Comparison of ENCODE assay signal across 2 cellular contexts in genomic region chr14:69661194-69661537, GRCh38.
TF ChIP-seq lines count a peak whose summit lies in the region.

No MANE protein-coding gene starts in this region.

TF ChIP-seq in HEK293, 187 proteins besides CTCF, POLR2A, EP300 and RAD21:
- TF ChIP-seq ZNF157 (tag by site-specific recombination; IDR thresholded peaks at IDR 0.05) (no peak), ZNF266 (tag by site-specific recombination; IDR thresholded peaks at IDR 0.05; ENCODE audit: low read depth) (no peak), ZNF140 (tag by site-specific recombination; IDR thresholded peaks at IDR 0.05) (no peak), EGR2 (tag by site-specific recombination; IDR thresholded peaks at IDR 0.05; ENCODE audit: low read depth) (peak; percentile 51; the same call in 1 of the 2 replicates), MZF1 (tag by site-specific recombination; IDR thresholded peaks at IDR 0.05; ENCODE audit: borderline replicate concordance) (no peak), ZFHX2 (tag by site-specific recombination; conservative IDR thresholded peaks at IDR 0.05) (peak; percentile 69)

TF ChIP-seq in H1, 55 proteins besides CTCF, POLR2A, EP300 and RAD21:
- TF ChIP-seq KDM5A (IDR thresholded peaks at IDR 0.05; ENCODE audit: low read length) (no peak), NANOG (IDR thresholded peaks at IDR 0.05; ENCODE audit: insufficient read depth, low read depth, low read length, poor library complexity, severe bottlenecking) (no peak), SUZ12 (IDR thresholded peaks at IDR 0.05; ENCODE audit: low read length) (no peak), USF2 (IDR thresholded peaks at IDR 0.05; ENCODE audit: low read length) (no peak)
